Comparison of ENCODE assay signal across 27 cellular contexts in genomic region chr11:89321401-89321800, GRCh38.
"Had no signal": no experiment of that assay in that cellular context is flagged by ENCODE, and none has a peak within 500 bp of the region (broad histone marks: within the 10 kb centered on the region; RNA-seq: fewer than 3 reads in every experiment).

No MANE protein-coding gene starts in this region.

- H3K4me1 ChIP-seq: ascending aorta, body of pancreas, Peyer's patch, SJCRH30 had no signal

- H3K27me3 ChIP-seq: ascending aorta, body of pancreas, Peyer's patch, SJCRH30 had no signal

- H3K27ac ChIP-seq: ascending aorta, body of pancreas, Peyer's patch, RWPE1, SJCRH30, WERI-Rb-1 had no signal

- DNase-seq: activated CD4-positive, alpha-beta T cell treated with anti-CD3 and anti-CD28 coated beads for 36 hours; activated CD4-positive, alpha-beta T cell treated with anti-CD3 and anti-CD28 coated beads, Interleukin-2, amount 50 U/mL, for 1 hour; activated CD8-positive, alpha-beta memory T cell treated with anti-CD3 and anti-CD28 coated beads, Interleukin-2, amount 50 U/mL, for 48 hours; activated CD8-positive, alpha-beta T cell treated with anti-CD3 and anti-CD28 coated beads for 36 hours; activated effector memory CD4-positive, alpha-beta T cell treated with Interleukin-2 at 50 U/mL for 16 hours; activated naive CD4-positive, alpha-beta T cell; activated naive CD8-positive, alpha-beta T cell treated with anti-CD3 and anti-CD28 coated beads, Interleukin-2, amount 50 U/mL, for 24 hours; activated T-cell treated with anti-CD3 and anti-CD28 coated beads, Interleukin-2, amount 50 U/mL, for 1 hour; amniotic stem cell; body of pancreas; KG1; MM.1S; NCI-H1105; NCI-H1436; NCI-H1694 treated with DMSO at 0.1 percent for 48 hours; NCI-H2081; NCI-H446; NCI-H524; Peyer's patch; Right ventricle myocardium superior; SJCRH30; SK-N-SH; T-helper 1 cell; WERI-Rb-1 had no signal

- ATAC-seq: activated CD4-positive, alpha-beta T cell treated with anti-CD3 and anti-CD28 coated beads for 36 hours; activated CD8-positive, alpha-beta T cell treated with anti-CD3 and anti-CD28 coated beads for 36 hours; activated naive CD4-positive, alpha-beta T cell treated with anti-CD3 and anti-CD28 coated beads, Interleukin-2, amount 50 U/mL, for 72 hours; activated naive CD8-positive, alpha-beta T cell treated with anti-CD3 and anti-CD28 coated beads, Interleukin-2, amount 50 U/mL, for 24 hours; body of pancreas had no signal
